8 cellular contexts compared by ENCODE assay signal in genomic region chr19:1269478-1270167, GRCh38. TPM values are rescaled to one million over a fixed set of nuclear protein-coding genes. Genes with fewer than 3 reads are reported as not detected.
DNase-seq lines count a peak whose midpoint lies in the region; ATAC-seq lines count a peak whose summit lies in the region.

No MANE protein-coding gene starts in this region.

- H3K36me3 Mint-ChIP-seq in activated CD4-positive, alpha-beta memory T cell treated with anti-CD3 and anti-CD28 coated beads for 36 hours: peaks cover 44% of the 10 kb centered on the region

- CTCF ChIA-PET in activated CD4-positive, alpha-beta memory T cell treated with anti-CD3 and anti-CD28 coated beads for 36 hours (lab: Charles Lee): interaction anchor here (0.7 to 17.9 kb wide), 9 partner anchors 10 to 402 kb away, joined by 3 to 649 read pairs (median 4); partner anchors contain the start of genes ARHGAP45 and ATP5F1D

- H3K9me3 Mint-ChIP-seq in activated CD4-positive, alpha-beta memory T cell treated with anti-CD3 and anti-CD28 coated beads for 36 hours: no peaks in the 10 kb centered on the region

- H3K27me3 Mint-ChIP-seq in activated CD4-positive, alpha-beta memory T cell treated with anti-CD3 and anti-CD28 coated beads for 36 hours: no peaks in the 10 kb centered on the region

- peaks cover 67% of the 10 kb centered on the region for H3K4me1 Mint-ChIP-seq in activated CD4-positive, alpha-beta memory T cell treated with anti-CD3 and anti-CD28 coated beads for 36 hours (ENCODE audit: low read depth)

- DNase-seq in Ammon's horn (ENCODE audit: low spot score) (peak; percentile 86), NCI-H524 treated with DMSO at 0.1 percent for 48 hours (lab: John Stamatoyannopoulos, UW) (peak; percentile 29), lung microvascular endothelial cell (ENCODE audit: low read depth in 2 of 2) (peak; percentile 87 to 92)
- peak; percentile 91 for DNase-seq in activated CD4-positive, alpha-beta memory T cell treated with anti-CD3 and anti-CD28 coated beads for 36 hours
- DNase-seq in effector CD8-positive, alpha-beta T cell (lab: John Stamatoyannopoulos, UW): peak; percentile 80
- DNase-seq in stimulated activated CD4-positive, alpha-beta T cell treated with anti-CD3 and anti-CD28 coated beads, TNF-alpha, amount 100 ng/mL, for 4 hours (ENCODE audit: low read depth in 3 of 3): peak in 2 of 3 experiments; percentile 72 to 75

- peak; percentile 27 for ATAC-seq in GM19043 (IDR thresholded peaks at IDR 0.05; ENCODE audit: low read depth, unreplicated experiment)
- peak; percentile 19 for ATAC-seq in HG03280 (IDR thresholded peaks at IDR 0.05; ENCODE audit: unreplicated experiment)

- intact Hi-C loops in activated CD4-positive, alpha-beta memory T cell treated with anti-CD3 and anti-CD28 coated beads for 36 hours (cut with micrococcal nuclease): loop anchor here (1.0 kb wide), 2 partner anchors 9 to 336 kb away; partner anchors contain the start of gene UQCR11

- H3K27ac Mint-ChIP-seq in activated CD4-positive, alpha-beta memory T cell treated with anti-CD3 and anti-CD28 coated beads for 36 hours: peak overlapping the region; percentile 89

- POLR2A ChIA-PET in activated CD4-positive, alpha-beta memory T cell treated with anti-CD3 and anti-CD28 coated beads for 36 hours (lab: Charles Lee): interaction anchor here (0.6 to 1.7 kb wide), 22 partner anchors 8 to 248 kb away, joined by 3 to 36 read pairs (median 4); partner anchors contain the start of genes ATP5F1D, POLR2E, RNU6-2 and SBNO2

- peak overlapping the region; percentile 90 for H3K4me3 Mint-ChIP-seq in activated CD4-positive, alpha-beta memory T cell treated with anti-CD3 and anti-CD28 coated beads for 36 hours

RNA-seq across cellular contexts. Expression of gene CIRBP, which starts 0.5 kb away (rescaled TPM):
- 100 to 1,000 TPM; 171 to 173 TPM for total RNA-seq in activated CD4-positive, alpha-beta memory T cell treated with anti-CD3 and anti-CD28 coated beads for 36 hours
- total RNA-seq in lung microvascular endothelial cell: 95.4 and 115 TPM in 2 replicates

RNA-seq across cellular contexts. Expression of gene FAM174C, which starts 5.7 kb away (rescaled TPM):
- 10 to 100 TPM; 74.8 to 76.1 TPM for total RNA-seq in activated CD4-positive, alpha-beta memory T cell treated with anti-CD3 and anti-CD28 coated beads for 36 hours
- total RNA-seq in lung microvascular endothelial cell: 16.9 and 17.0 TPM in 2 replicates

RNA-seq across cellular contexts. Expression of gene EFNA2, which starts 16.1 kb away (rescaled TPM):
- total RNA-seq in activated CD4-positive, alpha-beta memory T cell treated with anti-CD3 and anti-CD28 coated beads for 36 hours: not detected
- under 0.01 TPM in 1 of 2 replicates, not detected in the other for total RNA-seq in lung microvascular endothelial cell

RNA-seq across cellular contexts. Expression of gene MIDN, which starts 21.2 kb away (rescaled TPM):
- total RNA-seq in activated CD4-positive, alpha-beta memory T cell treated with anti-CD3 and anti-CD28 coated beads for 36 hours: 10 to 100 TPM; 54.1 to 54.6 TPM
- 3.2 and 5.4 TPM in 2 replicates for total RNA-seq in lung microvascular endothelial cell

RNA-seq across cellular contexts. Expression of gene ATP5F1D, which starts 28.1 kb away (rescaled TPM):
- total RNA-seq in activated CD4-positive, alpha-beta memory T cell treated with anti-CD3 and anti-CD28 coated beads for 36 hours: 100 to 1,000 TPM; 178 to 192 TPM
- total RNA-seq in lung microvascular endothelial cell: 15.7 and 16.3 TPM in 2 replicates

Comparison
In these comparisons a context has a peak if more than half of its experiments do, and no peak if none do; other contexts are left out.
1. Peak in every context shown above with its lines: DNase-seq and ATAC-seq.
2. DNase-seq: peak in every context shown above with its lines; median percentile 91 in activated CD4-positive, alpha-beta memory T cell treated with anti-CD3 and anti-CD28 coated beads for 36 hours; 90 in lung microvascular endothelial cell; 86 in Ammon's horn; 80 in effector CD8-positive, alpha-beta T cell; 74 in stimulated activated CD4-positive, alpha-beta T cell treated with anti-CD3 and anti-CD28 coated beads, TNF-alpha, amount 100 ng/mL, for 4 hours; 29 in NCI-H524 treated with DMSO at 0.1 percent for 48 hours.